Comparison of ENCODE assay signal across 2 cellular contexts in the genomic region with DNA sequence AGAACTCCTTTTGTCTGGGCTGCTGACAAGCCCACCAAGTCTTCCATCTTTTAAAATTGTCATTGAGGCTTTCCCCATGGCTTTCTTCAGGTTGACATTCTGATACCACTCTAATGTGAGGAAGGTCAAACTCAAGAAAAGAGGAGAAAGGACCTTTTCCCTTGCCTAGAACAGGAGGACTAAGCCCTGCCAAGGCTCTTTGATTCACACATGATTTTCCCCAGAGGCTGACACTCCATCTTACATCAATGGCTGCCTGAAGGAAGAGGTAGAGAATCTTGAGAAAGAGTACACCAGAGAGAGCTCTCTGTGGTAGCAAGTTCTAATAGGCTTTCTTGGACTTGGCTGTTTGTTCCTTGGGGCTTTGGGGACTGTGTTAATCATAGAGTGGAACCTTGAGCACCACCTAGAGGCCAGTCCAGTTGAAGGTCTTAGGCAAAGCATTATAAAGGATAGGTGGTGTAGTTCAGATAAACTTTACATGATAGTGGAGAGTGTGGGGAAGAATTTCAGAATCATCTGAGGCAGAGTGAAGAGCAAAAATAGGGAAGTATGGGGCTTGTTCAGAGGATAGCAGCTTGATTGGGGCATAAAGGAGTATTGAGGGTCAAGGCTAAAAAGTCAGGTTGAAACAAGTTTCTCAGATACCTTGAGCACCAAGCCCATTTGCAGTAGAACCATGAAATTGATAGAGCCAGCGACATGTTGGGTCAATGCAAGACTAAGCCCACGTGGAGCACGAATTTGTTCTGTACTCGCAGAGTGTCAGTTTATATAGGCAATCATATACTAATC.
TF ChIP-seq lines count a peak whose summit lies in the region.

No MANE protein-coding gene starts in this region.

TF ChIP-seq in IMR-90, 13 proteins besides CTCF, POLR2A, EP300 and RAD21:
- TF ChIP-seq SMC3 (IDR thresholded peaks at IDR 0.05; ENCODE audit: low read depth, low read length) (peak; percentile 51; the same call in 1 of the 2 replicates), MAFK (IDR thresholded peaks at IDR 0.05; ENCODE audit: low read depth, low read length) (no peak)

TF ChIP-seq in SK-N-SH, 30 proteins besides CTCF, POLR2A, EP300 and RAD21:
- TF ChIP-seq RXRA (IDR thresholded peaks at IDR 0.05; ENCODE audit: borderline replicate concordance, low read depth) (no peak), EZH2phosphoT487 (IDR thresholded peaks at IDR 0.05; ENCODE audit: borderline replicate concordance, low read depth) (no peak), GATA2 (CRISPR knock-in tag; IDR thresholded peaks at IDR 0.05) (no peak), SMC3 (IDR thresholded peaks at IDR 0.05; ENCODE audit: low read depth, low read length) (peak; percentile 47), NFIC (IDR thresholded peaks at IDR 0.05; ENCODE audit: borderline replicate concordance) (no peak), GABPA (IDR thresholded peaks at IDR 0.05; ENCODE audit: low read depth) (no peak), FOXJ3 (CRISPR knock-in tag; IDR thresholded peaks at IDR 0.05) (no peak), ELF1 (IDR thresholded peaks at IDR 0.05) (no peak), FOSL2 (IDR thresholded peaks at IDR 0.05; ENCODE audit: borderline replicate concordance, low read depth) (no peak), TAF1 (IDR thresholded peaks at IDR 0.05; ENCODE audit: borderline replicate concordance, low read depth, low read length) (0 out of 2 replicates have a peak, but pooled peaks have one; percentile 4), RCOR1 (IDR thresholded peaks at IDR 0.05; ENCODE audit: low read length) (no peak)
- TF ChIP-seq, protein P1, sequence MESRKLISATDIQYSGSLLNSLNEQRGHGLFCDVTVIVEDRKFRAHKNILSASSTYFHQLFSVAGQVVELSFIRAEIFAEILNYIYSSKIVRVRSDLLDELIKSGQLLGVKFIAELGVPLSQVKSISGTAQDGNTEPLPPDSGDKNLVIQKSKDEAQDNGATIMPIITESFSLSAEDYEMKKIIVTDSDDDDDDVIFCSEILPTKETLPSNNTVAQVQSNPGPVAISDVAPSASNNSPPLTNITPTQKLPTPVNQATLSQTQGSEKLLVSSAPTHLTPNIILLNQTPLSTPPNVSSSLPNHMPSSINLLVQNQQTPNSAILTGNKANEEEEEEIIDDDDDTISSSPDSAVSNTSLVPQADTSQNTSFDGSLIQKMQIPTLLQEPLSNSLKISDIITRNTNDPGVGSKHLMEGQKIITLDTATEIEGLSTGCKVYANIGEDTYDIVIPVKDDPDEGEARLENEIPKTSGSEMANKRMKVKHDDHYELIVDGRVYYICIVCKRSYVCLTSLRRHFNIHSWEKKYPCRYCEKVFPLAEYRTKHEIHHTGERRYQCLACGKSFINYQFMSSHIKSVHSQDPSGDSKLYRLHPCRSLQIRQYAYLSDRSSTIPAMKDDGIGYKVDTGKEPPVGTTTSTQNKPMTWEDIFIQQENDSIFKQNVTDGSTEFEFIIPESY (IDR thresholded peaks at IDR 0.05; ENCODE audit: borderline replicate concordance, low read depth) = no peak
- TF ChIP-seq, protein P2, sequence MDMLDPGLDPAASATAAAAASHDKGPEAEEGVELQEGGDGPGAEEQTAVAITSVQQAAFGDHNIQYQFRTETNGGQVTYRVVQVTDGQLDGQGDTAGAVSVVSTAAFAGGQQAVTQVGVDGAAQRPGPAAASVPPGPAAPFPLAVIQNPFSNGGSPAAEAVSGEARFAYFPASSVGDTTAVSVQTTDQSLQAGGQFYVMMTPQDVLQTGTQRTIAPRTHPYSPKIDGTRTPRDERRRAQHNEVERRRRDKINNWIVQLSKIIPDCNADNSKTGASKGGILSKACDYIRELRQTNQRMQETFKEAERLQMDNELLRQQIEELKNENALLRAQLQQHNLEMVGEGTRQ (IDR thresholded peaks at IDR 0.05; ENCODE audit: borderline replicate concordance, low read depth, low read length) = no peak
- TF ChIP-seq, protein P3, sequence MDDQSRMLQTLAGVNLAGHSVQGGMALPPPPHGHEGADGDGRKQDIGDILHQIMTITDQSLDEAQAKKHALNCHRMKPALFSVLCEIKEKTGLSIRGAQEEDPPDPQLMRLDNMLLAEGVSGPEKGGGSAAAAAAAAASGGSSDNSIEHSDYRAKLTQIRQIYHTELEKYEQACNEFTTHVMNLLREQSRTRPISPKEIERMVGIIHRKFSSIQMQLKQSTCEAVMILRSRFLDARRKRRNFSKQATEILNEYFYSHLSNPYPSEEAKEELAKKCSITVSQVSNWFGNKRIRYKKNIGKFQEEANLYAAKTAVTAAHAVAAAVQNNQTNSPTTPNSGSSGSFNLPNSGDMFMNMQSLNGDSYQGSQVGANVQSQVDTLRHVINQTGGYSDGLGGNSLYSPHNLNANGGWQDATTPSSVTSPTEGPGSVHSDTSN (IDR thresholded peaks at IDR 0.05) = no peak
